ENCODE assay signal across 9 cellular contexts in the genomic region with DNA sequence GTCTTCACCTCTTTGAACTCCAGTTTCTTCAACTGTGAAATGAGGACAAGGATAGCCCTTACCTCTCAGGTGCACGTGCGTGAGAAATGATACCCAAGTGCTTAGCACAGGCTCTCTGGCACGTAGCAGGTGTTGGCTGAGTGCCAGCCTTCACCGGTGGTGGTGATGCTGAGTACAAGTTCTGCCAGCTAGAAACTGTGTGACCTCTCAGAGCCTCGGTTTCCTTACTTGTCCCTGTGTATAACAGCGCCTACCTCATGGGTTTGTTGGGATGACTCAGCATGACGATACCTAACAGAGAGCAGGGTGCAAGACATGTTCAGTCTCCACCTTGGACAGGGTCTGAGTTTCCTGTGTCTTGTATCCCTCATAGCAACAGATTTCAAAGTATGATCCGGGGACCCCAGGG.
A peak's percentile ranks its signal among the peaks of the same experiment; 100 is the strongest.
DNase-seq lines count a peak whose midpoint lies in the region; ATAC-seq and TF ChIP-seq lines count a peak whose summit lies in the region.
"Had no signal": no experiment of that assay in that cellular context is flagged by ENCODE, and none has a peak within 500 bp of the region (broad histone marks: within the 10 kb centered on the region; RNA-seq: fewer than 3 reads in every experiment).

No MANE protein-coding gene starts in this region.

- H3K4me1 ChIP-seq in foreskin keratinocyte, result no peaks in the 10 kb centered on the region

- peaks cover 2% of the 10 kb centered on the region for H3K27me3 ChIP-seq in foreskin keratinocyte

- DNase-seq in GM13976 (ENCODE audit: low spot score) (peak; percentile 3), NCI-H2196 (lab: John Stamatoyannopoulos, UW; ENCODE audit: unreplicated experiment) (peak; percentile 79), foreskin keratinocyte (peak; percentile 62 to 79), renal cortical epithelial cell (ENCODE audit: low read depth) (peak; percentile 69)
- DNase-seq in stimulated activated CD4-positive, alpha-beta T cell treated with anti-CD3 and anti-CD28 coated beads, Interleukin-15, amount 100 ng/mL, for 24 hours, result no peak
- DNase-seq: activated T-cell treated with anti-CD3 and anti-CD28 coated beads, Interleukin-2, amount 50 U/mL, for 72 hours had no signal

- in situ Hi-C loops in GM13976 (cut with MboI; ENCODE audit: low sequenced_read_pairs, unreplicated experiment), result loop anchor here (10.0 to 25.0 kb wide), 3 partner anchors 90 to 265 kb away; partner anchors contain the start of gene RUFY4

- H3K27ac ChIP-seq in foreskin keratinocyte, result no peak overlapping the region

- ATAC-seq in foreskin keratinocyte (peak; percentile 86), GM21723 (IDR thresholded peaks at IDR 0.05; ENCODE audit: unreplicated experiment) (no peak), HG02970 (IDR thresholded peaks at IDR 0.05; ENCODE audit: low FRiP score, unreplicated experiment) (no peak)
- ATAC-seq in activated CD4-positive, CD25-positive, alpha-beta regulatory T cell treated with anti-CD3 and anti-CD28 coated beads, Interleukin-2, amount 50 U/mL, for 24 hours, result no peak

- TF ChIP-seq CTCF in GM13976 (IDR thresholded peaks at IDR 0.05; ENCODE audit: borderline replicate concordance, control extremely low read depth, extremely low read depth, insufficient read depth, missing control alignments), result no peak
- no peak for TF ChIP-seq CTCF in foreskin keratinocyte (conservative IDR thresholded peaks at IDR 0.05)
